25 cellular contexts compared by ENCODE assay signal in genomic region chr9:131013771-131014676, GRCh38. TPM values are rescaled to one million over a fixed set of nuclear protein-coding genes. Genes with fewer than 3 reads are reported as not detected.
DNase-seq lines count a peak whose midpoint lies in the region; ATAC-seq and TF ChIP-seq lines count a peak whose summit lies in the region.
"Had no signal": no experiment of that assay in that cellular context is flagged by ENCODE, and none has a peak within 500 bp of the region (broad histone marks: within the 10 kb centered on the region; RNA-seq: fewer than 3 reads in every experiment).

No MANE protein-coding gene starts in this region.

- CTCF ChIA-PET in IMR-90 (lab: Yijun Ruan, JAX), result no interaction called here
- CTCF ChIA-PET in PC-3 (lab: Charles Lee), result no interaction called here

- DNase-seq in IMR-90 (no peak), adrenal gland (peak in 5 of 7 donors; percentile 35 to 70 (median 53)), kidney glomerular epithelial cell (lab: John Stamatoyannopoulos, UW) (peak; percentile 7), spleen (no peak), PC-3 (no peak)
- DNase-seq: activated CD4-positive, alpha-beta T cell treated with anti-CD3 and anti-CD28 coated beads, Interleukin-2, amount 50 U/mL, for 4 hours; activated naive CD4-positive, alpha-beta T cell treated with anti-CD3 and anti-CD28 coated beads, Interleukin-2, amount 10 ng/mL, durations not matched to agents 7 days and 5 days; activated T-cell treated with anti-CD3 and anti-CD28 coated beads, Interleukin-2, amount 50 U/mL, for 1 hour; Caco-2; foreskin keratinocyte; Kasumi-1; left colon; NCI-H1105; NCI-H2081; NCI-H446 treated with DMSO at 0.1 percent for 48 hours; nucleus accumbens; RPMI8226; sigmoid colon; stimulated activated naive CD4-positive, alpha-beta T cell treated with Interleukin-2 at 50 U/mL for 16 hours; WERI-Rb-1 had no signal

- H3K9me2 ChIP-seq in PC-3 (replicated peaks; ENCODE audit: low read length), result no peaks in the 10 kb centered on the region

- intact Hi-C loops in IMR-90 (cut with micrococcal nuclease) (no loop called here), adrenal gland (cut with DNase I) (no loop called here), spleen (cut with DNase I; ENCODE audit: low total_unique reads) (no loop called here), PC-3 (cut with micrococcal nuclease) (no loop called here)

- POLR2A ChIA-PET in IMR-90 (lab: Charles Lee; ENCODE audit: unreplicated experiment), result no interaction called here
- POLR2A ChIA-PET in PC-3 (lab: Charles Lee; ENCODE audit: unreplicated experiment), result no interaction called here

- TF ChIP-seq CTCF in IMR-90 (conservative IDR thresholded peaks at IDR 0.05; ENCODE audit: low read depth, low read length) (no peak), adrenal gland (IDR thresholded peaks at IDR 0.05) (no peak), spleen (IDR thresholded peaks at IDR 0.05 in 8 of 11, conservative IDR thresholded peaks at IDR 0.05 in 3 of 11) (no peak), PC-3 (conservative IDR thresholded peaks at IDR 0.05; ENCODE audit: low read depth, low read length) (no peak)

- H3K18ac ChIP-seq in IMR-90 (ENCODE audit: low read depth, low read length), result no peak overlapping the region

- H3K36me3 ChIP-seq in IMR-90 (ENCODE audit: control insufficient read depth, insufficient read depth, low read length) (no peaks in the 10 kb centered on the region), adrenal gland (replicated peaks in 1 of 2) (no peaks in the 10 kb centered on the region), spleen (no peaks in the 10 kb centered on the region), PC-3 (ENCODE audit: low read depth, low read length) (no peaks in the 10 kb centered on the region)
- H3K36me3 ChIP-seq: sigmoid colon, tibial nerve, WERI-Rb-1 had no signal

- no peak overlapping the region for H3K56ac ChIP-seq in IMR-90 (ENCODE audit: extremely low read depth, insufficient read depth, low read length)

- H2AK9ac ChIP-seq in IMR-90 (replicated peaks; ENCODE audit: low read depth, low read length, poor library complexity), result no peak overlapping the region

- no peak overlapping the region for H4K8ac ChIP-seq in IMR-90 (ENCODE audit: low read depth in 2 of 2, low read length in 2 of 2)

- H3K27ac ChIP-seq in IMR-90 (ENCODE audit: insufficient read depth, low read length) (no peak overlapping the region), adrenal gland (peak overlapping the region in 3 of 5 donors; percentile 23 to 91 (median 78)), spleen (peak overlapping the region in 5 of 8 donors; percentile 41 to 69 (median 64)), PC-3 (ENCODE audit: low read length) (no peak overlapping the region)
- H3K27ac ChIP-seq: foreskin keratinocyte, sigmoid colon, tibial nerve had no signal

- H3K9ac ChIP-seq in IMR-90 (ENCODE audit: low read depth, low read length) (no peak overlapping the region), PC-3 (ENCODE audit: low read length) (no peak overlapping the region)

- H3K4me1 ChIP-seq in IMR-90 (ENCODE audit: control insufficient read depth, insufficient read depth, low read length), result no peaks in the 10 kb centered on the region; the same call in 1 of the 2 replicates
- H3K4me1 ChIP-seq in adrenal gland (replicated peaks in 1 of 2), result no peaks in the 10 kb centered on the region
- peaks cover 0 to 25% (median 11%) of the 10 kb centered on the region in 6 donors for H3K4me1 ChIP-seq in spleen
- no peaks in the 10 kb centered on the region for H3K4me1 ChIP-seq in PC-3 (ENCODE audit: insufficient read depth, low read length)
- H3K4me1 ChIP-seq: Caco-2, foreskin keratinocyte had no signal

- H2BK5ac ChIP-seq in IMR-90 (ENCODE audit: low read depth, low read length, poor library complexity, severe bottlenecking), result no peak overlapping the region

- H3K23ac ChIP-seq in IMR-90 (ENCODE audit: low read depth, low read length), result no peak overlapping the region

- no peaks in the 10 kb centered on the region for H4K20me1 ChIP-seq in IMR-90 (ENCODE audit: insufficient read depth, low read length)
- no peaks in the 10 kb centered on the region for H4K20me1 ChIP-seq in PC-3 (ENCODE audit: low read length)

- H2AFZ ChIP-seq in IMR-90 (replicated peaks; ENCODE audit: low read length, poor library complexity) (no peak overlapping the region), PC-3 (ENCODE audit: low read length) (no peak overlapping the region)

- H3K9me3 ChIP-seq in IMR-90 (ENCODE audit: control insufficient read depth, insufficient read depth, low read length), result no peaks in the 10 kb centered on the region; the same call in 1 of the 2 replicates
- no peaks in the 10 kb centered on the region for H3K9me3 ChIP-seq in adrenal gland (replicated peaks in 1 of 3)
- no peaks in the 10 kb centered on the region for H3K9me3 ChIP-seq in spleen
- H3K9me3 ChIP-seq in PC-3 (ENCODE audit: low read length), result no peaks in the 10 kb centered on the region
- H3K9me3 ChIP-seq: Caco-2, mucosa of descending colon, sigmoid colon, tibial nerve had no signal

- in situ Hi-C loops in IMR-90 (cut with MboI; ENCODE audit: low sequenced_read_pairs), result no loop called here

- no peaks in the 10 kb centered on the region for H3K79me2 ChIP-seq in PC-3 (ENCODE audit: low read length)

- no peak overlapping the region for H3K14ac ChIP-seq in IMR-90 (replicated peaks; ENCODE audit: low read depth, low read length)

- H3K9me1 ChIP-seq in IMR-90 (ENCODE audit: insufficient read depth, low read length), result no peaks in the 10 kb centered on the region

- H3K4me3 ChIP-seq in IMR-90 (ENCODE audit: insufficient read depth, low read depth, low read length) (no peak overlapping the region), adrenal gland (no peak overlapping the region), spleen (no peak overlapping the region), PC-3 (ENCODE audit: low read length) (no peak overlapping the region)
- H3K4me3 ChIP-seq: mucosa of descending colon, sigmoid colon, tibial nerve had no signal

- H2BK20ac ChIP-seq in IMR-90 (ENCODE audit: low read depth, low read length), result no peak overlapping the region

- no peak overlapping the region for H2BK15ac ChIP-seq in IMR-90 (ENCODE audit: low read depth, low read length)

- no peak overlapping the region for H3K4ac ChIP-seq in IMR-90 (ENCODE audit: low read depth, low read length)

- H2BK120ac ChIP-seq in IMR-90 (ENCODE audit: low read depth, low read length), result no peak overlapping the region

- H2AK5ac ChIP-seq in IMR-90 (ENCODE audit: low read depth, low read length), result no peak overlapping the region

- TF ChIP-seq RAD21 in IMR-90 (IDR thresholded peaks at IDR 0.05; ENCODE audit: low read length), result no peak

- ATAC-seq in IMR-90 (ENCODE audit: low read depth), result 0 out of 2 replicates have a peak, but pooled peaks have one; percentile 36
- no peak for ATAC-seq in GM21381 (IDR thresholded peaks at IDR 0.05; ENCODE audit: unreplicated experiment)
- ATAC-seq in PC-3, result no peak
- ATAC-seq in HG02588 (IDR thresholded peaks at IDR 0.05; ENCODE audit: unreplicated experiment), result no peak
- ATAC-seq: foreskin keratinocyte, left colon, mucosa of descending colon had no signal

- H3K4me2 ChIP-seq in IMR-90 (ENCODE audit: low read depth, low read length), result no peak overlapping the region
- H3K4me2 ChIP-seq in PC-3 (ENCODE audit: low read length), result no peak overlapping the region

- dilution Hi-C loops in IMR-90 (cut with HindIII; ENCODE audit: low sequenced_read_pairs, unreplicated experiment), result no loop called here

- H3F3A ChIP-seq in PC-3 (ENCODE audit: low read length, unreplicated experiment), result no peaks in the 10 kb centered on the region

- H3K27me3 ChIP-seq in IMR-90 (ENCODE audit: control insufficient read depth, insufficient read depth, low read length) (peaks cover 67% of the 10 kb centered on the region), adrenal gland (peaks cover 7% of the 10 kb centered on the region), spleen (replicated peaks in 1 of 7) (peaks cover 0 to 53% (median 21%) of the 10 kb centered on the region in 7 donors), PC-3 (ENCODE audit: low read length) (no peaks in the 10 kb centered on the region)

- BruUV-seq in IMR-90 (replicated peaks; lab: Mats Ljungman, UMichigan), result no TSS peak
- no TSS peak for BruUV-seq in PC-3 (replicated peaks; lab: Mats Ljungman, UMichigan)

- no peaks in the 10 kb centered on the region for H3K79me1 ChIP-seq in IMR-90 (ENCODE audit: low read depth in 1 of 2, low read length in 2 of 2)

- TF ChIP-seq POLR2A in IMR-90 (IDR thresholded peaks at IDR 0.05; ENCODE audit: low read depth, low read length) (no peak), adrenal gland (IDR thresholded peaks at IDR 0.05) (no peak), spleen (IDR thresholded peaks at IDR 0.05) (no peak)

- no peak overlapping the region for H4K91ac ChIP-seq in IMR-90 (ENCODE audit: insufficient read depth, low read depth, low read length)

- 76% methylated on average over 6 of the region's 18 CpGs; no CpG with 5 or more reads in 1 of the 2 experiments for WGBS in IMR-90 (ENCODE audit: extremely low coverage in 2 of 2, insufficient read length in 1 of 2), 2 experiments
- WGBS in adrenal gland, 4 donors, result 64 to 72% (median 68%) methylated on average over 10 to 18 of the region's 18 CpGs
- WGBS in spleen, 5 donors, result 64 to 82% (median 77%) methylated on average over 15 to 18 of the region's 18 CpGs

- H4K5ac ChIP-seq in IMR-90 (ENCODE audit: low read depth, low read length), result no peak overlapping the region

TF ChIP-seq in IMR-90, 13 proteins besides CTCF, POLR2A, EP300 and RAD21 (continues in another document):
- no peak for TF ChIP-seq MXI1 (IDR thresholded peaks at IDR 0.05; ENCODE audit: borderline replicate concordance, low read depth, low read length)
- TF ChIP-seq RFX5 (IDR thresholded peaks at IDR 0.05; ENCODE audit: low read depth, low read length), result no peak
- TF ChIP-seq RCOR1 (IDR thresholded peaks at IDR 0.05; ENCODE audit: insufficient replicate concordance, low read length), result no peak
- TF ChIP-seq MAFK (IDR thresholded peaks at IDR 0.05; ENCODE audit: low read depth, low read length), result no peak
- no peak for TF ChIP-seq FOS (IDR thresholded peaks at IDR 0.05; ENCODE audit: low read depth, low read length)
- no peak for TF ChIP-seq NFE2L2 (IDR thresholded peaks at IDR 0.05; ENCODE audit: low read depth, low read length)

RNA-seq across cellular contexts. Expression of gene LAMC3, which starts 5.0 kb away (rescaled TPM):
- total RNA-seq in IMR-90 (2012; rRNA removed) (under 0.01 TPM in 1 of 2 replicates, not detected in the other), adrenal gland (100 to 1,000 TPM in 1 of 8 donors, 10 to 100 TPM in 7; 18.5 to 125 (median 49.7) TPM), spleen (10 to 100 TPM; 11.7 to 79.5 (median 36.2) TPM), PC-3 (2014; rRNA removed) (4.6 and 6.0 TPM in 2 replicates)
- polyA plus RNA-seq in IMR-90 (2012; rRNA removed) (not detected in 2 replicates), adrenal gland (10 to 100 TPM in 2 of 3 donors, 1 to 10 TPM in 1; 3.3 to 85.3 (median 67.0) TPM), spleen (10 to 100 TPM in 2 of 3 donors, 1 to 10 TPM in 1; 9.1 to 30.1 (median 20.5) TPM)
- polyA plus RNA-seq in IMR-90 (2012; cell fraction: cytosol; rRNA removed), result 0.01 TPM in 1 of 2 replicates, not detected in the other
- polyA plus RNA-seq in IMR-90 (2012; cell fraction: nucleus; rRNA removed; ENCODE audit: low replicate concordance), result 0.03 and 0.05 TPM in 2 replicates
- total RNA-seq: foreskin keratinocyte, HT-29 had no signal
- polyA plus RNA-seq: foreskin keratinocyte had no signal

Comparison
In these comparisons a context has a peak if more than half of its experiments do, and no peak if none do; other contexts are left out.
1. DNase-seq: peak in adrenal gland (5 of 7) and kidney glomerular epithelial cell (single experiment); none in IMR-90 (single experiment), spleen (single experiment) and PC-3 (single experiment).
2. H3K27ac ChIP-seq: peak in adrenal gland (3 of 5) and spleen (5 of 8); none in IMR-90 (single experiment) and PC-3 (single experiment).